20 cellular contexts compared by ENCODE assay signal in genomic region chr2:213069531-213069930, GRCh38.
DNase-seq lines count a peak whose midpoint lies in the region; ATAC-seq and TF ChIP-seq lines count a peak whose summit lies in the region.
"Had no signal": no experiment of that assay in that cellular context is flagged by ENCODE, and none has a peak within 500 bp of the region (broad histone marks: within the 10 kb centered on the region; RNA-seq: fewer than 3 reads in every experiment).

No MANE protein-coding gene starts in this region.

- no peaks in the 10 kb centered on the region for H4K20me1 ChIP-seq in IMR-90 (ENCODE audit: insufficient read depth, low read length)
- H4K20me1 ChIP-seq: BLaER1 had no signal

- no peak overlapping the region for H2BK120ac ChIP-seq in IMR-90 (ENCODE audit: low read depth, low read length)

- H4K8ac ChIP-seq in IMR-90 (ENCODE audit: low read depth in 2 of 2, low read length in 2 of 2): 0 out of 4 replicates have a peak overlapping the region, but pooled peaks of 1 of the 2 experiments have one; percentile 23

- no peak overlapping the region for H2AK5ac ChIP-seq in IMR-90 (ENCODE audit: low read depth, low read length)

- H2BK5ac ChIP-seq in IMR-90 (ENCODE audit: low read depth, low read length, poor library complexity, severe bottlenecking): no peak overlapping the region

- H3K27me3 ChIP-seq in IMR-90 (ENCODE audit: control insufficient read depth, insufficient read depth, low read length): no peaks in the 10 kb centered on the region
- H3K27me3 ChIP-seq: BLaER1, cardiac muscle cell, neutrophil had no signal

- dilution Hi-C loops in IMR-90 (cut with HindIII; ENCODE audit: low sequenced_read_pairs, unreplicated experiment): no loop called here

- CTCF ChIA-PET in IMR-90 (lab: Yijun Ruan, JAX): no interaction called here

- no peaks in the 10 kb centered on the region for H3K79me1 ChIP-seq in IMR-90 (ENCODE audit: low read depth in 1 of 2, low read length in 2 of 2)

- H3K36me3 ChIP-seq in IMR-90 (ENCODE audit: control insufficient read depth, insufficient read depth, low read length): no peaks in the 10 kb centered on the region
- H3K36me3 ChIP-seq: BLaER1, cardiac muscle cell, neutrophil had no signal

- no peak overlapping the region for H4K91ac ChIP-seq in IMR-90 (ENCODE audit: insufficient read depth, low read depth, low read length)

- H2BK15ac ChIP-seq in IMR-90 (ENCODE audit: low read depth, low read length): no peak overlapping the region

- ATAC-seq in activated naive CD8-positive, alpha-beta T cell treated with anti-CD3 and anti-CD28 coated beads, Interleukin-2, amount 50 U/mL, for 24 hours: peak; percentile 65
- no peak for ATAC-seq in IMR-90 (ENCODE audit: low read depth)
- peak; percentile 36 for ATAC-seq in effector memory CD8-positive, alpha-beta T cell (replicated peaks)
- ATAC-seq in stimulated activated effector memory CD8-positive, alpha-beta T cell treated with anti-CD3 and anti-CD28 coated beads, Interleukin-12 subunit alpha, Interleukin-12 subunit beta, amount 100 ng/mL, for 72 hours: peak; percentile 57
- no peak for ATAC-seq in HG02642 (IDR thresholded peaks at IDR 0.05; ENCODE audit: poor library complexity, unreplicated experiment)
- ATAC-seq: A549 had no signal

- in situ Hi-C loops in IMR-90 (cut with MboI; ENCODE audit: low sequenced_read_pairs): no loop called here

- TF ChIP-seq RAD21 in IMR-90 (IDR thresholded peaks at IDR 0.05; ENCODE audit: low read length): no peak

- H2AFZ ChIP-seq in IMR-90 (replicated peaks; ENCODE audit: low read length, poor library complexity): no peak overlapping the region
- H2AFZ ChIP-seq: PC-9 had no signal

- TF ChIP-seq POLR2A in IMR-90 (IDR thresholded peaks at IDR 0.05; ENCODE audit: low read depth, low read length): no peak
- no peak for TF ChIP-seq POLR2A in lower leg skin (IDR thresholded peaks at IDR 0.05)

- no peaks in the 10 kb centered on the region for H3K9me3 ChIP-seq in IMR-90 (ENCODE audit: control insufficient read depth, insufficient read depth, low read length)
- H3K9me3 ChIP-seq: A549, BLaER1, neutrophil had no signal

- no peak for DNase-seq in activated naive CD8-positive, alpha-beta T cell treated with anti-CD3 and anti-CD28 coated beads, Interleukin-2, amount 50 U/mL, for 24 hours
- DNase-seq in activated naive CD8-positive, alpha-beta T cell treated with anti-CD3 and anti-CD28 coated beads for 36 hours: no peak
- DNase-seq in IMR-90 (peak; percentile 15), lower leg skin (ENCODE audit: low spot score in 2 of 2) (no peak)
- DNase-seq in effector memory CD8-positive, alpha-beta T cell: no peak
- no peak for DNase-seq in stimulated activated effector memory CD8-positive, alpha-beta T cell treated with anti-CD3 and anti-CD28 coated beads, Interleukin-12 subunit alpha, Interleukin-12 subunit beta, amount 100 ng/mL, for 72 hours (ENCODE audit: low spot score in 2 of 2)
- DNase-seq in stimulated activated naive CD4-positive, alpha-beta T cell (lab: John Stamatoyannopoulos, UW): no peak
- DNase-seq: amniotic stem cell, Kasumi-1, NCI-H187, NCI-H2171 treated with DMSO at 0.1 percent for 48 hours, NCI-H524, PC-9, Right ventricle myocardium superior had no signal

- H2BK20ac ChIP-seq in IMR-90 (ENCODE audit: low read depth, low read length): no peak overlapping the region

- no peaks in the 10 kb centered on the region for H3K36me3 Mint-ChIP-seq in activated naive CD8-positive, alpha-beta T cell treated with anti-CD3 and anti-CD28 coated beads, Interleukin-2, amount 50 U/mL, for 24 hours (ENCODE audit: low read depth)
- H3K36me3 Mint-ChIP-seq in activated naive CD8-positive, alpha-beta T cell treated with anti-CD3 and anti-CD28 coated beads for 36 hours: no peaks in the 10 kb centered on the region
- H3K36me3 Mint-ChIP-seq in effector memory CD8-positive, alpha-beta T cell (ENCODE audit: insufficient read depth): no peaks in the 10 kb centered on the region
- peaks cover 15% of the 10 kb centered on the region for H3K36me3 Mint-ChIP-seq in stimulated activated effector memory CD8-positive, alpha-beta T cell treated with anti-CD3 and anti-CD28 coated beads, Interleukin-12 subunit alpha, Interleukin-12 subunit beta, amount 100 ng/mL, for 72 hours

- no peak overlapping the region for H3K14ac ChIP-seq in IMR-90 (replicated peaks; ENCODE audit: low read depth, low read length)

- H3K27me3 Mint-ChIP-seq in activated naive CD8-positive, alpha-beta T cell treated with anti-CD3 and anti-CD28 coated beads, Interleukin-2, amount 50 U/mL, for 24 hours: no peaks in the 10 kb centered on the region
- H3K27me3 Mint-ChIP-seq in activated naive CD8-positive, alpha-beta T cell treated with anti-CD3 and anti-CD28 coated beads for 36 hours: peaks cover 7% of the 10 kb centered on the region
- no peaks in the 10 kb centered on the region for H3K27me3 Mint-ChIP-seq in effector memory CD8-positive, alpha-beta T cell

- intact Hi-C loops in IMR-90 (cut with micrococcal nuclease): no loop called here
- intact Hi-C loops in lower leg skin (cut with DNase I; ENCODE audit: low total_unique reads): no loop called here

- H3K27ac ChIP-seq in IMR-90 (ENCODE audit: insufficient read depth, low read length): no peak overlapping the region
- H3K27ac ChIP-seq: A549, BLaER1, cardiac muscle cell, neutrophil, PC-9 had no signal

- peak overlapping the region; percentile 66 for H3K27ac Mint-ChIP-seq in activated naive CD8-positive, alpha-beta T cell treated with anti-CD3 and anti-CD28 coated beads, Interleukin-2, amount 50 U/mL, for 24 hours
- H3K27ac Mint-ChIP-seq in activated naive CD8-positive, alpha-beta T cell treated with anti-CD3 and anti-CD28 coated beads for 36 hours: no peak overlapping the region
- H3K27ac Mint-ChIP-seq in effector memory CD8-positive, alpha-beta T cell: peak overlapping the region in 1 of 2 donors; percentile 21
- H3K27ac Mint-ChIP-seq in stimulated activated effector memory CD8-positive, alpha-beta T cell treated with anti-CD3 and anti-CD28 coated beads, Interleukin-12 subunit alpha, Interleukin-12 subunit beta, amount 100 ng/mL, for 72 hours: peak overlapping the region; percentile 5

- no peaks in the 10 kb centered on the region for H3K9me3 Mint-ChIP-seq in activated naive CD8-positive, alpha-beta T cell treated with anti-CD3 and anti-CD28 coated beads, Interleukin-2, amount 50 U/mL, for 24 hours
- no peaks in the 10 kb centered on the region for H3K9me3 Mint-ChIP-seq in activated naive CD8-positive, alpha-beta T cell treated with anti-CD3 and anti-CD28 coated beads for 36 hours
- no peaks in the 10 kb centered on the region for H3K9me3 Mint-ChIP-seq in effector memory CD8-positive, alpha-beta T cell
- peaks cover 2% of the 10 kb centered on the region for H3K9me3 Mint-ChIP-seq in stimulated activated effector memory CD8-positive, alpha-beta T cell treated with anti-CD3 and anti-CD28 coated beads, Interleukin-12 subunit alpha, Interleukin-12 subunit beta, amount 100 ng/mL, for 72 hours

- H3K4me2 ChIP-seq in IMR-90 (ENCODE audit: low read depth, low read length): peak overlapping the region; percentile 25; the same call in 1 of the 2 replicates
- H3K4me2 ChIP-seq: A549, BLaER1, PC-9 had no signal

- H3K23ac ChIP-seq in IMR-90 (ENCODE audit: low read depth, low read length): no peak overlapping the region

- no CpG with 5 or more reads among the region's 1 CpG for WGBS in IMR-90 (ENCODE audit: extremely low coverage in 2 of 2, insufficient read length in 1 of 2), 2 experiments
- 70 to 71% methylated on average over 1 of the region's 1 CpG for WGBS in lower leg skin, 2 donors

- peaks cover 42% of the 10 kb centered on the region for H3K4me1 Mint-ChIP-seq in activated naive CD8-positive, alpha-beta T cell treated with anti-CD3 and anti-CD28 coated beads, Interleukin-2, amount 50 U/mL, for 24 hours
- H3K4me1 Mint-ChIP-seq in activated naive CD8-positive, alpha-beta T cell treated with anti-CD3 and anti-CD28 coated beads for 36 hours: peaks cover 24% of the 10 kb centered on the region
- H3K4me1 Mint-ChIP-seq in effector memory CD8-positive, alpha-beta T cell (ENCODE audit: low read depth in 2 of 2): peaks cover 32 to 37% of the 10 kb centered on the region in 2 donors
- H3K4me1 Mint-ChIP-seq in stimulated activated effector memory CD8-positive, alpha-beta T cell treated with anti-CD3 and anti-CD28 coated beads, Interleukin-12 subunit alpha, Interleukin-12 subunit beta, amount 100 ng/mL, for 72 hours: peaks cover 38% of the 10 kb centered on the region

- H3K56ac ChIP-seq in IMR-90 (ENCODE audit: extremely low read depth, insufficient read depth, low read length): no peak overlapping the region

- POLR2A ChIA-PET in IMR-90 (lab: Charles Lee; ENCODE audit: unreplicated experiment): no interaction called here

- H3K18ac ChIP-seq in IMR-90 (ENCODE audit: low read depth, low read length): no peak overlapping the region; the same call in 1 of the 2 replicates

- H3K9ac ChIP-seq in IMR-90 (ENCODE audit: low read depth, low read length): no peak overlapping the region
- H3K9ac ChIP-seq: BLaER1 had no signal

- H3K4me1 ChIP-seq in IMR-90 (ENCODE audit: control insufficient read depth, insufficient read depth, low read length): peaks cover 3% of the 10 kb centered on the region; the same call in 1 of the 2 replicates
- H3K4me1 ChIP-seq: A549 had no signal

- no peak overlapping the region for H4K5ac ChIP-seq in IMR-90 (ENCODE audit: low read depth, low read length)

- H2AK9ac ChIP-seq in IMR-90 (replicated peaks; ENCODE audit: low read depth, low read length, poor library complexity): no peak overlapping the region

- no peak overlapping the region for H3K4me3 ChIP-seq in IMR-90 (ENCODE audit: insufficient read depth, low read depth, low read length)
- no peak overlapping the region for H3K4me3 ChIP-seq in lower leg skin (ENCODE audit: low read depth, poor library complexity, severe bottlenecking)
- H3K4me3 ChIP-seq: A549, BLaER1, cardiac muscle cell, PC-9, skin epidermis had no signal

- no peak for TF ChIP-seq CTCF in IMR-90 (conservative IDR thresholded peaks at IDR 0.05; ENCODE audit: low read depth, low read length)
- TF ChIP-seq CTCF in lower leg skin (IDR thresholded peaks at IDR 0.05): no peak

- no peak overlapping the region for H3K4me3 Mint-ChIP-seq in activated naive CD8-positive, alpha-beta T cell treated with anti-CD3 and anti-CD28 coated beads, Interleukin-2, amount 50 U/mL, for 24 hours
- H3K4me3 Mint-ChIP-seq in activated naive CD8-positive, alpha-beta T cell treated with anti-CD3 and anti-CD28 coated beads for 36 hours: no peak overlapping the region
- peak overlapping the region in 1 of 2 donors; percentile 26 for H3K4me3 Mint-ChIP-seq in effector memory CD8-positive, alpha-beta T cell
- peak overlapping the region; percentile 35 for H3K4me3 Mint-ChIP-seq in stimulated activated effector memory CD8-positive, alpha-beta T cell treated with anti-CD3 and anti-CD28 coated beads, Interleukin-12 subunit alpha, Interleukin-12 subunit beta, amount 100 ng/mL, for 72 hours

- no peaks in the 10 kb centered on the region; the same call in 1 of the 2 replicates for H3K9me1 ChIP-seq in IMR-90 (ENCODE audit: insufficient read depth, low read length)

- BruUV-seq in IMR-90 (replicated peaks; lab: Mats Ljungman, UMichigan): no TSS peak

- H3K4ac ChIP-seq in IMR-90 (ENCODE audit: low read depth, low read length): no peak overlapping the region

TF ChIP-seq in IMR-90, 13 proteins besides CTCF, POLR2A, EP300 and RAD21 (continues in another document):
- TF ChIP-seq MAZ (IDR thresholded peaks at IDR 0.05; ENCODE audit: borderline replicate concordance, low read depth, low read length) (no peak), NFE2L2 (IDR thresholded peaks at IDR 0.05; ENCODE audit: low read depth, low read length) (no peak)

Comparison
In these comparisons a context has a peak if more than half of its experiments do, and no peak if none do; other contexts are left out.
1. ATAC-seq: peak in activated naive CD8-positive, alpha-beta T cell treated with anti-CD3 and anti-CD28 coated beads, Interleukin-2, amount 50 U/mL, for 24 hours (single experiment), effector memory CD8-positive, alpha-beta T cell (single experiment) and stimulated activated effector memory CD8-positive, alpha-beta T cell treated with anti-CD3 and anti-CD28 coated beads, Interleukin-12 subunit alpha, Interleukin-12 subunit beta, amount 100 ng/mL, for 72 hours (single experiment); none in IMR-90 (single experiment) and HG02642 (single experiment).